1 cellular context compared by ENCODE assay signal in the genomic region with DNA sequence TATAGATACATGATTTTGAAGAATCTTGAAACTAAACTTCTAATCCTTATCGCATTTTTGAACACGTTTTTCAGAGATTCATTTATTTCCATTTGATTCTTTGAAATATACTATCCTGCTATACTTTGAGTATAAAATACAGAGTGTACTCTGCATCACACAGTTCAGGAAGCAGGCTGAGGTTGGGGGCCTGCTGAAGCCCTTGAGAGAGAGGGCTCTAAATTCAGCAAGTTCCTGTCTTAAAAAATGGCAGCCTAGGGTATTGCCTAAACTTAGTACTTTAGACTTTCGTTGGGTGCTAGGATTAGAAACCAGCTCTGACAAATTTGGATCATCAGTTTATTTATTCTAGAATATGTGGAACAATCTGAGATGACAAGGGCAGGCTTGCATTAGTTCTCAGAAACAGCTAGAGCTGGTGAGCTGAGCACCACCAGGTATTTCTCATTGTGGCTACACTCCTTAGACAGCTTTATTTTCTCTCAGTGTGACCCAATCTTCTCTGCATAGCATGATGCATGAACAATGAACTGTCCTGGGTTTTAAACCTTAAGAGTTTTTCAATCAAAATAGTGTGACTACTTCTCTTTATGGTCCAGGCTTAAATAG.
TF ChIP-seq lines count a peak whose summit lies in the region.

No MANE protein-coding gene starts in this region.

TF ChIP-seq in endothelial cell of umbilical vein, 7 proteins besides CTCF, POLR2A, EP300 and RAD21:
- TF ChIP-seq GATA2 (IDR thresholded peaks at IDR 0.05; ENCODE audit: insufficient read depth, insufficient read length, low read depth, low read length) (no peak), MYC (IDR thresholded peaks at IDR 0.05; ENCODE audit: low read depth, low read length) (no peak), EZH2 (IDR thresholded peaks at IDR 0.05; ENCODE audit: borderline replicate concordance, low read depth, low read length, severe bottlenecking) (no peak), FOS (IDR thresholded peaks at IDR 0.05; ENCODE audit: borderline replicate concordance, insufficient read depth, low read length) (no peak)
- TF ChIP-seq, protein P1, sequence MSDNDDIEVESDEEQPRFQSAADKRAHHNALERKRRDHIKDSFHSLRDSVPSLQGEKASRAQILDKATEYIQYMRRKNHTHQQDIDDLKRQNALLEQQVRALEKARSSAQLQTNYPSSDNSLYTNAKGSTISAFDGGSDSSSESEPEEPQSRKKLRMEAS (IDR thresholded peaks at IDR 0.05; ENCODE audit: insufficient read depth, insufficient read length) = no peak
